ENCODE assay signal across 8 cellular contexts in genomic region chr21:42474043-42474831, GRCh38. TPM values are rescaled to one million over a fixed set of nuclear protein-coding genes. Genes with fewer than 3 reads are reported as not detected.
DNase-seq lines count a peak whose midpoint lies in the region; ATAC-seq, FAIRE-seq and TF ChIP-seq lines count a peak whose summit lies in the region.

No MANE protein-coding gene starts in this region.

- TF ChIP-seq POLR2A in A549 (IDR thresholded peaks at IDR 0.05; ENCODE audit: low read length) = no peak
- no peak for TF ChIP-seq POLR2A in IMR-90 (IDR thresholded peaks at IDR 0.05; ENCODE audit: low read depth, low read length)

- H3K9me3 ChIP-seq in A549 (no peaks in the 10 kb centered on the region), IMR-90 (ENCODE audit: control insufficient read depth, insufficient read depth, low read length) (no peaks in the 10 kb centered on the region)

- no peak overlapping the region for H2BK15ac ChIP-seq in IMR-90 (ENCODE audit: low read depth, low read length)

- WGBS in A549 (ENCODE audit: missing lambda C conversion rate) = 65% methylated on average over 13 of the region's 14 CpGs
- 8% methylated on average over 4 of the region's 14 CpGs; no CpG with 5 or more reads in 1 of the 2 experiments for WGBS in IMR-90 (ENCODE audit: extremely low coverage in 2 of 2, insufficient read length in 1 of 2), 2 experiments

- H3K18ac ChIP-seq in IMR-90 (ENCODE audit: low read depth, low read length) = no peak overlapping the region

- H3K4me1 ChIP-seq in A549 (peaks cover 14% of the 10 kb centered on the region), IMR-90 (ENCODE audit: control insufficient read depth, insufficient read depth, low read length) (no peaks in the 10 kb centered on the region)

- in situ Hi-C loops in IMR-90 (cut with MboI; ENCODE audit: low sequenced_read_pairs) = no loop called here

- H4K20me1 ChIP-seq in IMR-90 (ENCODE audit: insufficient read depth, low read length) = no peaks in the 10 kb centered on the region

- DNase-seq in A549 (ENCODE audit: low read depth in 1 of 2, low spot score in 1 of 2) (peak; percentile 67 to 68), IMR-90 (no peak), NCI-H1092 treated with DMSO at 0.1 percent for 48 hours (lab: John Stamatoyannopoulos, UW) (no peak)
- DNase-seq in effector memory CD8-positive, alpha-beta T cell = no peak
- DNase-seq in activated CD8-positive, alpha-beta T cell treated with anti-CD3 and anti-CD28 coated beads for 36 hours = no peak
- DNase-seq in effector CD4-positive, alpha-beta T cell = no peak

- ATAC-seq in A549 (peak; percentile 90 to 91), GM18517 (IDR thresholded peaks at IDR 0.05; ENCODE audit: unreplicated experiment) (peak; percentile 60), IMR-90 (ENCODE audit: low read depth) (no peak)
- ATAC-seq in effector memory CD8-positive, alpha-beta T cell (replicated peaks) = peak; percentile 37
- ATAC-seq in stimulated activated memory B cell treated with anti-CD40 and anti-IgM and Interleukin-4, amounts not matched to agents 10 μg/mL and 1 μg/mL and 100 μg/mL, for 72 hours = peak; percentile 95
- ATAC-seq in activated CD8-positive, alpha-beta T cell treated with anti-CD3 and anti-CD28 coated beads for 36 hours = no peak

- H3K4me3 ChIP-seq in A549 (no peak overlapping the region), IMR-90 (ENCODE audit: insufficient read depth, low read depth, low read length) (no peak overlapping the region)

- H3K4me2 ChIP-seq in A549 = peak overlapping the region; percentile 67
- no peak overlapping the region for H3K4me2 ChIP-seq in IMR-90 (ENCODE audit: low read depth, low read length)

- H4K5ac ChIP-seq in IMR-90 (ENCODE audit: low read depth, low read length) = no peak overlapping the region

- H3K4me1 Mint-ChIP-seq in effector memory CD8-positive, alpha-beta T cell (ENCODE audit: low read depth in 2 of 2) = no peaks in the 10 kb centered on the region
- peaks cover 61% of the 10 kb centered on the region for H3K4me1 Mint-ChIP-seq in stimulated activated memory B cell treated with anti-CD40 and anti-IgM and Interleukin-4, amounts not matched to agents 10 μg/mL and 1 μg/mL and 100 μg/mL, for 72 hours
- H3K4me1 Mint-ChIP-seq in activated CD8-positive, alpha-beta T cell treated with anti-CD3 and anti-CD28 coated beads for 36 hours (ENCODE audit: low read depth) = no peaks in the 10 kb centered on the region

- H3K27me3 ChIP-seq in IMR-90 (ENCODE audit: control insufficient read depth, insufficient read depth, low read length) = peaks cover 7% of the 10 kb centered on the region; the same call in 1 of the 2 replicates

- H3K36me3 ChIP-seq in IMR-90 (ENCODE audit: control insufficient read depth, insufficient read depth, low read length) = no peaks in the 10 kb centered on the region

- CTCF ChIA-PET in A549 (lab: Yijun Ruan, JAX) (no interaction called here), IMR-90 (lab: Yijun Ruan, JAX) (no interaction called here)
- CTCF ChIA-PET in activated CD8-positive, alpha-beta T cell treated with anti-CD3 and anti-CD28 coated beads for 36 hours (lab: Charles Lee) = interaction anchor here (0.9 kb wide), 1 partner anchor 164 kb away, joined by 3 read pairs; no protein-coding TSS in a partner anchor

- H3K27ac ChIP-seq in A549 (peak overlapping the region; percentile 70 to 84), IMR-90 (ENCODE audit: insufficient read depth, low read length) (no peak overlapping the region)

- H2BK120ac ChIP-seq in IMR-90 (ENCODE audit: low read depth, low read length) = no peak overlapping the region

- no peak overlapping the region for H3K9ac ChIP-seq in IMR-90 (ENCODE audit: low read depth, low read length)

- no peak overlapping the region for H3K14ac ChIP-seq in IMR-90 (replicated peaks; ENCODE audit: low read depth, low read length)

- TF ChIP-seq CTCF in A549 (IDR thresholded peaks at IDR 0.05) = no peak
- no peak for TF ChIP-seq CTCF in IMR-90 (conservative IDR thresholded peaks at IDR 0.05; ENCODE audit: low read depth, low read length)
- TF ChIP-seq CTCF in activated CD8-positive, alpha-beta T cell treated with anti-CD3 and anti-CD28 coated beads for 36 hours (IDR thresholded peaks at IDR 0.05) = no peak

- peaks cover 9 to 31% of the 10 kb centered on the region in 2 donors for H3K27me3 Mint-ChIP-seq in effector memory CD8-positive, alpha-beta T cell
- peaks cover 13% of the 10 kb centered on the region for H3K27me3 Mint-ChIP-seq in stimulated activated memory B cell treated with anti-CD40 and anti-IgM and Interleukin-4, amounts not matched to agents 10 μg/mL and 1 μg/mL and 100 μg/mL, for 72 hours
- H3K27me3 Mint-ChIP-seq in activated CD8-positive, alpha-beta T cell treated with anti-CD3 and anti-CD28 coated beads for 36 hours = no peaks in the 10 kb centered on the region

- no peak for FAIRE-seq in A549 (lab: Jason Lieb, UNC)

- no peak overlapping the region for H2AK9ac ChIP-seq in IMR-90 (replicated peaks; ENCODE audit: low read depth, low read length, poor library complexity)

- no peak overlapping the region for H2BK5ac ChIP-seq in IMR-90 (ENCODE audit: low read depth, low read length, poor library complexity, severe bottlenecking)

- H3K4me3 Mint-ChIP-seq in effector memory CD8-positive, alpha-beta T cell = no peak overlapping the region
- H3K4me3 Mint-ChIP-seq in stimulated activated memory B cell treated with anti-CD40 and anti-IgM and Interleukin-4, amounts not matched to agents 10 μg/mL and 1 μg/mL and 100 μg/mL, for 72 hours = peak overlapping the region; percentile 54
- no peak overlapping the region for H3K4me3 Mint-ChIP-seq in activated CD8-positive, alpha-beta T cell treated with anti-CD3 and anti-CD28 coated beads for 36 hours

- H4K91ac ChIP-seq in IMR-90 (ENCODE audit: insufficient read depth, low read depth, low read length) = no peak overlapping the region

- no peaks in the 10 kb centered on the region for H3K9me1 ChIP-seq in IMR-90 (ENCODE audit: insufficient read depth, low read length)

- BruUV-seq in IMR-90 (replicated peaks; lab: Mats Ljungman, UMichigan) = no TSS peak

- H3K4ac ChIP-seq in IMR-90 (ENCODE audit: low read depth, low read length) = no peak overlapping the region

- H2BK20ac ChIP-seq in IMR-90 (ENCODE audit: low read depth, low read length) = no peak overlapping the region

- no peak overlapping the region for H4K8ac ChIP-seq in IMR-90 (ENCODE audit: low read depth in 2 of 2, low read length in 2 of 2)

- H3K56ac ChIP-seq in IMR-90 (ENCODE audit: extremely low read depth, insufficient read depth, low read length) = no peak overlapping the region

- peak overlapping the region in 1 of 2 donors; percentile 2 for H3K27ac Mint-ChIP-seq in effector memory CD8-positive, alpha-beta T cell
- H3K27ac Mint-ChIP-seq in stimulated activated memory B cell treated with anti-CD40 and anti-IgM and Interleukin-4, amounts not matched to agents 10 μg/mL and 1 μg/mL and 100 μg/mL, for 72 hours = peak overlapping the region; percentile 90
- H3K27ac Mint-ChIP-seq in activated CD8-positive, alpha-beta T cell treated with anti-CD3 and anti-CD28 coated beads for 36 hours = no peak overlapping the region

- TF ChIP-seq EP300 in A549 (IDR thresholded peaks at IDR 0.05) = no peak

- H2AK5ac ChIP-seq in IMR-90 (ENCODE audit: low read depth, low read length) = no peak overlapping the region

- POLR2A ChIA-PET in A549 (lab: Yijun Ruan, JAX) = no interaction called here
- POLR2A ChIA-PET in IMR-90 (lab: Charles Lee; ENCODE audit: unreplicated experiment) = no interaction called here
- POLR2A ChIA-PET in activated CD8-positive, alpha-beta T cell treated with anti-CD3 and anti-CD28 coated beads for 36 hours (lab: Charles Lee) = no interaction called here

- no peaks in the 10 kb centered on the region for H3K79me1 ChIP-seq in IMR-90 (ENCODE audit: low read depth in 1 of 2, low read length in 2 of 2)

- H3K23ac ChIP-seq in IMR-90 (ENCODE audit: low read depth, low read length) = no peak overlapping the region

- H2AFZ ChIP-seq in IMR-90 (replicated peaks; ENCODE audit: low read length, poor library complexity) = peak overlapping the region; percentile 33

- H3K9me3 Mint-ChIP-seq in effector memory CD8-positive, alpha-beta T cell = no peaks in the 10 kb centered on the region
- H3K9me3 Mint-ChIP-seq in stimulated activated memory B cell treated with anti-CD40 and anti-IgM and Interleukin-4, amounts not matched to agents 10 μg/mL and 1 μg/mL and 100 μg/mL, for 72 hours = no peaks in the 10 kb centered on the region
- no peaks in the 10 kb centered on the region for H3K9me3 Mint-ChIP-seq in activated CD8-positive, alpha-beta T cell treated with anti-CD3 and anti-CD28 coated beads for 36 hours

- dilution Hi-C loops in IMR-90 (cut with HindIII; ENCODE audit: low sequenced_read_pairs, unreplicated experiment) = no loop called here

- TF ChIP-seq RAD21 in A549 (conservative IDR thresholded peaks at IDR 0.05 in 1 of 2, IDR thresholded peaks at IDR 0.05 in 1 of 2) (no peak), IMR-90 (IDR thresholded peaks at IDR 0.05; ENCODE audit: low read length) (no peak)

- intact Hi-C loops in IMR-90 (cut with micrococcal nuclease) = no loop called here
- intact Hi-C loops in activated CD8-positive, alpha-beta T cell treated with anti-CD3 and anti-CD28 coated beads for 36 hours (cut with micrococcal nuclease) = no loop called here

- H3K36me3 Mint-ChIP-seq in effector memory CD8-positive, alpha-beta T cell (ENCODE audit: insufficient read depth) = no peaks in the 10 kb centered on the region
- H3K36me3 Mint-ChIP-seq in stimulated activated memory B cell treated with anti-CD40 and anti-IgM and Interleukin-4, amounts not matched to agents 10 μg/mL and 1 μg/mL and 100 μg/mL, for 72 hours = no peaks in the 10 kb centered on the region
- H3K36me3 Mint-ChIP-seq in activated CD8-positive, alpha-beta T cell treated with anti-CD3 and anti-CD28 coated beads for 36 hours (ENCODE audit: low read depth) = no peaks in the 10 kb centered on the region

RNA-seq across cellular contexts. Expression of gene RSPH1, which starts 21.8 kb away (rescaled TPM):
- polyA plus RNA-seq in A549 (2011; rRNA removed) = 0.58 and 0.71 TPM in 2 replicates
- polyA plus RNA-seq in A549 (2012; cell fraction: cytosol; rRNA removed) = 0.35 and 0.57 TPM in 2 replicates
- 0.09 and 0.12 TPM in 2 replicates for polyA plus RNA-seq in A549 (2012; cell fraction: nucleus; rRNA removed)
- polyA plus RNA-seq in A549 (2017; fragmentation: RNase III; extraction: RNeasy Plus Mini Kit Qiagen cat#74134 plus additional on column Dnase treatment) = 0.66 to 0.87 TPM (median 0.85 TPM) in 3 replicates
- 0.39 and 1.0 TPM in 2 replicates for polyA minus RNA-seq in A549 (2011; rRNA and poly(A)+ RNA removed)
- not detected in 2 replicates for total RNA-seq in IMR-90 (2012; rRNA removed)
- not detected in 2 replicates for polyA plus RNA-seq in IMR-90 (2012; rRNA removed)
- not detected in 2 replicates for polyA plus RNA-seq in IMR-90 (2012; cell fraction: cytosol; rRNA removed)
- polyA plus RNA-seq in IMR-90 (2012; cell fraction: nucleus; rRNA removed; ENCODE audit: low replicate concordance) = 0.03 TPM in 1 of 2 replicates, not detected in the other
- total RNA-seq in activated CD8-positive, alpha-beta T cell treated with anti-CD3 and anti-CD28 coated beads for 36 hours = not detected

RNA-seq across cellular contexts. Expression of gene SLC37A1, which starts 39.4 kb away (rescaled TPM):
- polyA plus RNA-seq in A549 (2011; rRNA removed) (1.9 and 2.1 TPM in 2 replicates), A549 (2017; fragmentation: RNase III; extraction: RNeasy Plus Mini Kit Qiagen cat#74134 plus additional on column Dnase treatment) (1.9 to 2.3 TPM (median 2.1 TPM) in 3 replicates), IMR-90 (2012; rRNA removed) (0.48 and 0.65 TPM in 2 replicates)
- 2.1 and 2.2 TPM in 2 replicates for polyA plus RNA-seq in A549 (2012; cell fraction: cytosol; rRNA removed)
- 3.4 and 3.7 TPM in 2 replicates for polyA plus RNA-seq in A549 (2012; cell fraction: nucleus; rRNA removed)
- polyA minus RNA-seq in A549 (2011; rRNA and poly(A)+ RNA removed) = 2.3 and 4.7 TPM in 2 replicates
- total RNA-seq in IMR-90 (2012; rRNA removed) = 0.36 and 0.56 TPM in 2 replicates
- polyA plus RNA-seq in IMR-90 (2012; cell fraction: cytosol; rRNA removed) = 0.37 and 0.54 TPM in 2 replicates
- 1.3 and 1.4 TPM in 2 replicates for polyA plus RNA-seq in IMR-90 (2012; cell fraction: nucleus; rRNA removed; ENCODE audit: low replicate concordance)
- 10 to 100 TPM; 12.8 to 14.9 TPM for total RNA-seq in activated CD8-positive, alpha-beta T cell treated with anti-CD3 and anti-CD28 coated beads for 36 hours

Comparison
In these comparisons a context has a peak if more than half of its experiments do, and no peak if none do; other contexts are left out.
1. ATAC-seq: peak in A549 (2 of 2), GM18517 (single experiment), effector memory CD8-positive, alpha-beta T cell (single experiment) and stimulated activated memory B cell treated with anti-CD40 and anti-IgM and Interleukin-4, amounts not matched to agents 10 μg/mL and 1 μg/mL and 100 μg/mL, for 72 hours (single experiment); none in IMR-90 (single experiment) and activated CD8-positive, alpha-beta T cell treated with anti-CD3 and anti-CD28 coated beads for 36 hours (single experiment).
2. DNase-seq: peak in A549 (2 of 2); none in IMR-90 (single experiment), effector memory CD8-positive, alpha-beta T cell (0 of 3), activated CD8-positive, alpha-beta T cell treated with anti-CD3 and anti-CD28 coated beads for 36 hours (single experiment), effector CD4-positive, alpha-beta T cell (single experiment) and NCI-H1092 treated with DMSO at 0.1 percent for 48 hours (single experiment).